Comparison of ENCODE assay signal across 12 cellular contexts in genomic region chr3:152400912-152401311, GRCh38.
A peak's percentile ranks its signal among the peaks of the same experiment; 100 is the strongest.
DNase-seq lines count a peak whose midpoint lies in the region; ATAC-seq and TF ChIP-seq lines count a peak whose summit lies in the region.
"Had no signal": no experiment of that assay in that cellular context is flagged by ENCODE, and none has a peak within 500 bp of the region (broad histone marks: within the 10 kb centered on the region; RNA-seq: fewer than 3 reads in every experiment).

No MANE protein-coding gene starts in this region.

- intact Hi-C loops in gastrocnemius medialis (cut with DNase I; ENCODE audit: low total_unique reads) = no loop called here
- intact Hi-C loops in CD14-positive monocyte (cut with micrococcal nuclease) = no loop called here

- no peaks in the 10 kb centered on the region for H3K9me3 ChIP-seq in gastrocnemius medialis

- no peak for ATAC-seq in effector memory CD8-positive, alpha-beta T cell (replicated peaks)
- ATAC-seq in gastrocnemius medialis = no peak
- ATAC-seq: stimulated activated naive B cell treated with anti-CD40 and anti-IgM and Interleukin-4, amounts not matched to agents 10 μg/mL and 1 μg/mL and 100 μg/mL, for 72 hours had no signal

- DNase-seq in T-helper 1 cell (no peak), M059J (ENCODE audit: low read depth) (peak; percentile 61), gastrocnemius medialis (no peak), CD14-positive monocyte (ENCODE audit: low spot score) (no peak), NOMO-1 treated with dmso at 0.1 percent for 144 hours (lab: John Stamatoyannopoulos, UW; ENCODE audit: unreplicated experiment) (no peak), DMS53 treated with DMSO at 0.1 percent for 48 hours (lab: John Stamatoyannopoulos, UW; ENCODE audit: unreplicated experiment) (no peak)
- DNase-seq in effector memory CD8-positive, alpha-beta T cell = no peak
- DNase-seq: dermis blood vessel endothelial cell; NCI-H1417 treated with DMSO at 0.1 percent for 48 hours; stimulated activated naive B cell treated with anti-CD40 and anti-IgM and Interleukin-4, amounts not matched to agents 10 μg/mL and 1 μg/mL and 100 μg/mL, for 72 hours had no signal

- H3K4me3 Mint-ChIP-seq in T-helper 1 cell treated with Interleukin-12 subunit alpha and Interleukin-12 subunit beta and Interleukin-4 antibody, amounts not matched to agents 30 μg/mL and 1 μg/mL, for 36 hours = no peak overlapping the region
- H3K4me3 Mint-ChIP-seq in effector memory CD8-positive, alpha-beta T cell = peak overlapping the region; percentile 40 to 69
- no peak overlapping the region for H3K4me3 Mint-ChIP-seq in CD14-positive monocyte

- peaks cover 86 to 93% of the 10 kb centered on the region in 2 donors for H3K4me1 ChIP-seq in gastrocnemius medialis

- H3K4me1 Mint-ChIP-seq in T-helper 1 cell treated with Interleukin-12 subunit alpha and Interleukin-12 subunit beta and Interleukin-4 antibody, amounts not matched to agents 30 μg/mL and 1 μg/mL, for 36 hours (ENCODE audit: low read depth) = peaks cover 60% of the 10 kb centered on the region
- H3K4me1 Mint-ChIP-seq in effector memory CD8-positive, alpha-beta T cell (ENCODE audit: low read depth in 2 of 2) = peaks cover 41 to 68% of the 10 kb centered on the region in 2 donors
- H3K4me1 Mint-ChIP-seq in CD14-positive monocyte = peaks cover 47% of the 10 kb centered on the region

- no peak for TF ChIP-seq POLR2A in gastrocnemius medialis (IDR thresholded peaks at IDR 0.05)

- H3K36me3 ChIP-seq in gastrocnemius medialis = peaks cover 0 to 6% of the 10 kb centered on the region in 2 donors

- no peaks in the 10 kb centered on the region for H3K27me3 ChIP-seq in gastrocnemius medialis

- no peaks in the 10 kb centered on the region for H3K9me3 Mint-ChIP-seq in T-helper 1 cell treated with Interleukin-12 subunit alpha and Interleukin-12 subunit beta and Interleukin-4 antibody, amounts not matched to agents 30 μg/mL and 1 μg/mL, for 36 hours
- H3K9me3 Mint-ChIP-seq in effector memory CD8-positive, alpha-beta T cell = peaks cover 0 to 3% of the 10 kb centered on the region in 2 donors
- peaks cover 0 to 2% (median 0%) of the 10 kb centered on the region in 7 donors for H3K9me3 Mint-ChIP-seq in CD14-positive monocyte
- H3K9me3 Mint-ChIP-seq: stimulated activated naive B cell treated with anti-CD40 and anti-IgM and Interleukin-4, amounts not matched to agents 10 μg/mL and 1 μg/mL and 100 μg/mL, for 72 hours had no signal

- peak overlapping the region; percentile 92 to 96 (median 94) for H3K27ac ChIP-seq in gastrocnemius medialis
- H3K27ac ChIP-seq: 22Rv1 had no signal

- in situ Hi-C loops in gastrocnemius medialis (cut with MboI; ENCODE audit: low sequenced_read_pairs in 4 of 4) = loop anchor here in 1 of 4 donors (5.0 kb wide), 1 partner anchor 99 kb away; no protein-coding TSS in a partner anchor

- H3K4me3 ChIP-seq in gastrocnemius medialis = no peak overlapping the region

- H3K36me3 Mint-ChIP-seq in T-helper 1 cell treated with Interleukin-12 subunit alpha and Interleukin-12 subunit beta and Interleukin-4 antibody, amounts not matched to agents 30 μg/mL and 1 μg/mL, for 36 hours (ENCODE audit: low read depth) = peaks cover 30% of the 10 kb centered on the region
- H3K36me3 Mint-ChIP-seq in effector memory CD8-positive, alpha-beta T cell (ENCODE audit: insufficient read depth) = peaks cover 22% of the 10 kb centered on the region
- peaks cover 19 to 26% of the 10 kb centered on the region in 2 donors for H3K36me3 Mint-ChIP-seq in CD14-positive monocyte

- peak overlapping the region; percentile 11 for H3K27ac Mint-ChIP-seq in T-helper 1 cell treated with Interleukin-12 subunit alpha and Interleukin-12 subunit beta and Interleukin-4 antibody, amounts not matched to agents 30 μg/mL and 1 μg/mL, for 36 hours
- peak overlapping the region; percentile 88 to 89 for H3K27ac Mint-ChIP-seq in effector memory CD8-positive, alpha-beta T cell
- H3K27ac Mint-ChIP-seq in CD14-positive monocyte = peak overlapping the region in 2 of 7 donors; percentile 4 to 69
- H3K27ac Mint-ChIP-seq: stimulated activated naive B cell treated with anti-CD40 and anti-IgM and Interleukin-4, amounts not matched to agents 10 μg/mL and 1 μg/mL and 100 μg/mL, for 72 hours had no signal

- TF ChIP-seq CTCF in gastrocnemius medialis (IDR thresholded peaks at IDR 0.05 in 4 of 5, conservative IDR thresholded peaks at IDR 0.05 in 1 of 5) = no peak
- no peak for TF ChIP-seq CTCF in CD14-positive monocyte (IDR thresholded peaks at IDR 0.05)

- H3K27me3 Mint-ChIP-seq in T-helper 1 cell treated with Interleukin-12 subunit alpha and Interleukin-12 subunit beta and Interleukin-4 antibody, amounts not matched to agents 30 μg/mL and 1 μg/mL, for 36 hours (ENCODE audit: low read depth) = no peaks in the 10 kb centered on the region
- H3K27me3 Mint-ChIP-seq in effector memory CD8-positive, alpha-beta T cell = no peaks in the 10 kb centered on the region
- H3K27me3 Mint-ChIP-seq in CD14-positive monocyte (ENCODE audit: low read depth in 3 of 3) = no peaks in the 10 kb centered on the region
- H3K27me3 Mint-ChIP-seq: stimulated activated naive B cell treated with anti-CD40 and anti-IgM and Interleukin-4, amounts not matched to agents 10 μg/mL and 1 μg/mL and 100 μg/mL, for 72 hours had no signal

Comparison
In these comparisons a context has a peak if more than half of its experiments do, and no peak if none do; other contexts are left out.
1. H3K4me3 Mint-ChIP-seq: peak in effector memory CD8-positive, alpha-beta T cell (2 of 2); none in T-helper 1 cell treated with Interleukin-12 subunit alpha and Interleukin-12 subunit beta and Interleukin-4 antibody, amounts not matched to agents 30 μg/mL and 1 μg/mL, for 36 hours (single experiment) and CD14-positive monocyte (0 of 2).